Comparison of ENCODE assay signal across 31 cellular contexts in the genomic region with DNA sequence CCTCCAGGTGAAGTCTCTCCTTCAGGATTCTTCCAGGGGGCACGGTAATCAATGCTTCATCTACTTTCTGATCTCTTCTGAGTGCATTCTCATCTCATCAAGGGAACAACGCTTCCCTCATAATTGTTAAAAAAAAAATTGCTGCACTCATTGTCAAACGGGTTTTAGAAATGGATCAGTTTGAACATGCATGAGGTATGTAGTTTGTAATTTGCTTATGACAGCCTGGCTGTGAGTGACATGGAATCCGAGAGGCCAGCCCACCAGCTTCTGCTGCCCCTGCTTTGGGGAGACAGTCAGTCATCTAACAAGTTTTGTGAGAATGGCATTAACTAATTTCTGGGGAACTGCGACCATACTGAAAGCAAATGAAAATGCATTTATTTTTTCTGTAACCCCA.
"Had no signal": no experiment of that assay in that cellular context is flagged by ENCODE, and none has a peak within 500 bp of the region (broad histone marks: within the 10 kb centered on the region; RNA-seq: fewer than 3 reads in every experiment).

No MANE protein-coding gene starts in this region.

- H3K27ac ChIP-seq: brain microvascular endothelial cell, cardiac muscle cell, colonic mucosa, gastrocnemius medialis had no signal

- DNase-seq: activated CD4-positive, alpha-beta memory T cell treated with anti-CD3 and anti-CD28 coated beads for 36 hours; activated CD4-positive, alpha-beta T cell treated with anti-CD3 and anti-CD28 coated beads for 36 hours; activated CD4-positive, alpha-beta T cell treated with anti-CD3 and anti-CD28 coated beads, Interleukin-2, amount 10 ng/mL, durations not matched to agents 24 days and 14 days; activated CD4-positive, CD25-positive, alpha-beta regulatory T cell; activated CD4-positive, CD25-positive, alpha-beta regulatory T cell treated with anti-CD3 and anti-CD28 coated beads, Interleukin-2, amount 50 U/mL, for 72 hours; activated CD8-positive, alpha-beta memory T cell treated with anti-CD3 and anti-CD28 coated beads, Interleukin-2, amount 10 ng/mL, durations not matched to agents 7 days and 5 days; activated CD8-positive, alpha-beta memory T cell treated with anti-CD3 and anti-CD28 coated beads, Interleukin-2, amount 50 U/mL, for 4 hours; activated CD8-positive, alpha-beta T cell treated with anti-CD3 and anti-CD28 coated beads, Interleukin-2, amount 10 ng/mL, durations not matched to agents 7 days and 5 days; activated effector memory CD4-positive, alpha-beta T cell treated with anti-CD3 and anti-CD28 coated beads, Interleukin-2, amount 50 U/mL, for 16 hours; activated naive CD4-positive, alpha-beta T cell treated with anti-CD3 and anti-CD28 coated beads, Interleukin-2, amount 50 U/mL, for 16 hours; activated T-cell treated with anti-CD3 and anti-CD28 coated beads, Interleukin-2, amount 50 U/mL, for 1 hour; activated T-cell treated with anti-CD3 and anti-CD28 coated beads, Interleukin-2, amount 50 U/mL, for 48 hours; amniotic stem cell; anterior cingulate cortex; brain microvascular endothelial cell; central memory CD4-positive, alpha-beta T cell; cerebellar nuclear complex; colonic mucosa; effector CD8-positive, alpha-beta T cell; foreskin fibroblast; gastrocnemius medialis; glutamatergic neuron; T-helper 2 cell had no signal

- H3K36me3 ChIP-seq: brain microvascular endothelial cell, cardiac muscle cell, colonic mucosa, gastrocnemius medialis had no signal

- H3K4me3 Mint-ChIP-seq: activated CD4-positive, alpha-beta memory T cell treated with anti-CD3 and anti-CD28 coated beads for 36 hours; activated CD4-positive, alpha-beta T cell treated with anti-CD3 and anti-CD28 coated beads for 36 hours; activated CD4-positive, alpha-beta T cell treated with anti-CD3 and anti-CD28 coated beads, Interleukin-2, amount 10 ng/mL, durations not matched to agents 24 days and 14 days; activated CD8-positive, alpha-beta memory T cell treated with anti-CD3 and anti-CD28 coated beads, Interleukin-2, amount 10 ng/mL, durations not matched to agents 7 days and 5 days; activated CD8-positive, alpha-beta T cell treated with anti-CD3 and anti-CD28 coated beads, Interleukin-2, amount 10 ng/mL, durations not matched to agents 7 days and 5 days; activated naive CD8-positive, alpha-beta T cell; activated T-helper 1 cell treated with anti-CD3 and anti-CD28 coated beads, Interleukin-12 subunit alpha, Interleukin-12 subunit beta, Interleukin-2, Interleukin-4 antibody, amounts not matched to agents 30 ng/mL and 10 ng/mL and 1 ng/mL, durations not matched to agents 14 hours and 24 hours and 36 hours had no signal

- H3K27me3 ChIP-seq: brain microvascular endothelial cell, cardiac muscle cell, colonic mucosa, gastrocnemius medialis had no signal

- H3K36me3 Mint-ChIP-seq: activated CD4-positive, alpha-beta memory T cell treated with anti-CD3 and anti-CD28 coated beads for 36 hours; activated CD8-positive, alpha-beta memory T cell treated with anti-CD3 and anti-CD28 coated beads, Interleukin-2, amount 10 ng/mL, durations not matched to agents 7 days and 5 days; activated naive CD8-positive, alpha-beta T cell had no signal

- H3K4me1 ChIP-seq: colonic mucosa, gastrocnemius medialis had no signal

- H3K27ac Mint-ChIP-seq: activated CD4-positive, alpha-beta memory T cell treated with anti-CD3 and anti-CD28 coated beads for 36 hours; activated CD4-positive, alpha-beta T cell treated with anti-CD3 and anti-CD28 coated beads for 36 hours; activated CD4-positive, alpha-beta T cell treated with anti-CD3 and anti-CD28 coated beads, Interleukin-2, amount 10 ng/mL, durations not matched to agents 24 days and 14 days; activated CD8-positive, alpha-beta memory T cell treated with anti-CD3 and anti-CD28 coated beads, Interleukin-2, amount 10 ng/mL, durations not matched to agents 7 days and 5 days; activated CD8-positive, alpha-beta T cell treated with anti-CD3 and anti-CD28 coated beads, Interleukin-2, amount 10 ng/mL, durations not matched to agents 7 days and 5 days; activated naive CD8-positive, alpha-beta T cell; activated T-helper 1 cell treated with anti-CD3 and anti-CD28 coated beads, Interleukin-12 subunit alpha, Interleukin-12 subunit beta, Interleukin-2, Interleukin-4 antibody, amounts not matched to agents 30 ng/mL and 10 ng/mL and 1 ng/mL, durations not matched to agents 14 hours and 24 hours and 36 hours; activated T-helper 2 cell treated with anti-CD3 and anti-CD28 coated beads, Interferon-gamma antibody, Interleukin-2, Interleukin-4, amounts not matched to agents 10 μg/mL and 5 μg/mL and 100 μg/mL, durations not matched to agents 14 hours and 24 hours and 36 hours had no signal

- H3K4me3 ChIP-seq: cardiac muscle cell, colonic mucosa, gastrocnemius medialis had no signal

- H3K27me3 Mint-ChIP-seq: activated CD4-positive, alpha-beta memory T cell treated with anti-CD3 and anti-CD28 coated beads for 36 hours; activated CD4-positive, alpha-beta T cell treated with anti-CD3 and anti-CD28 coated beads for 36 hours; activated CD4-positive, alpha-beta T cell treated with anti-CD3 and anti-CD28 coated beads, Interleukin-2, amount 10 ng/mL, durations not matched to agents 24 days and 14 days; activated CD8-positive, alpha-beta memory T cell treated with anti-CD3 and anti-CD28 coated beads, Interleukin-2, amount 10 ng/mL, durations not matched to agents 7 days and 5 days; activated naive CD8-positive, alpha-beta T cell had no signal

- FAIRE-seq: astrocyte, endometrium, endothelial cell of umbilical vein had no signal

- H3K4me1 Mint-ChIP-seq: activated CD4-positive, alpha-beta T cell treated with anti-CD3 and anti-CD28 coated beads for 36 hours; activated CD4-positive, alpha-beta T cell treated with anti-CD3 and anti-CD28 coated beads, Interleukin-2, amount 10 ng/mL, durations not matched to agents 24 days and 14 days; activated CD8-positive, alpha-beta memory T cell treated with anti-CD3 and anti-CD28 coated beads, Interleukin-2, amount 10 ng/mL, durations not matched to agents 7 days and 5 days had no signal

- ATAC-seq: activated CD4-positive, alpha-beta T cell treated with anti-CD3 and anti-CD28 coated beads for 36 hours; activated CD8-positive, alpha-beta memory T cell treated with anti-CD3 and anti-CD28 coated beads, Interleukin-2, amount 10 ng/mL, durations not matched to agents 7 days and 5 days; activated CD8-positive, alpha-beta T cell treated with anti-CD3 and anti-CD28 coated beads, Interleukin-2, amount 10 ng/mL, durations not matched to agents 7 days and 5 days; esophagus mucosa; gastrocnemius medialis had no signal

- H3K9me3 ChIP-seq: colonic mucosa, gastrocnemius medialis had no signal
